Comparison of ENCODE assay signal across 1 cellular context in the genomic region with DNA sequence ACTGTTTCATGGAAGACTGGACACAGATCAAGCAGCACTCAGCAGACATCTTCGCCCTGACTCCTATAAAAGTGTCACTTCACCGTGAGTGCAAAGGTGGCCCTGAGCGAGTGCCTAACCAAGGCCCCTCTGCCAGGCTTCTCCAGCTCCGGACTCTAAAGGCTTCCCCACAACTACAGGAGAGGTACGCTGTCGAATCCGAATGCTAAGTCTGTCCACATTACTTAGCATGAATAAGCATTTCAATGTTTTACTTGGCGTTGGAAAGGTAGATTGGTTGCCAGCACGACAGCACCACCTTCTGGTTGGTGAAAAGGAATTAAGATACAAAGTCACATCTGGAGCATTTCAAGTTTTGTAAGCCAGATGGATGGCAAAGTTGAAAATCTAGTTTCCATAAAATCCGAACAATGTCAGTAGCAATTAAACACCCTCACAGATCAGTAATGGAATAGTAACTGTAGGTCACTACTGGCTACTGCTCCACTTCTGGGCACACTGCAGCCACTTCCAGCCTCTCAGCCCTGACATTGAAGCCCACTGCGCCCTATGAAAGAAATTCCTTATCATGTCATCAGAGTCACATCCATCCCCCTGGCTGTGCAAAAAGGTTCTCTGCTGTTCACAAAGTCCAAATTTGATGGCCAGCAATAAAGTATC.
TF ChIP-seq lines count a peak whose summit lies in the region.

No MANE protein-coding gene starts in this region.

TF ChIP-seq in HepG2, 621 proteins besides CTCF, POLR2A, EP300 and RAD21 (continued from another document and continues in another):
- TF ChIP-seq GLMP (CRISPR knock-in tag; IDR thresholded peaks at IDR 0.05; ENCODE audit: borderline replicate concordance) (no peak), NR2F2 (IDR thresholded peaks at IDR 0.05; ENCODE audit: borderline replicate concordance, low read depth) (peak; percentile 42; the same call in 1 of the 2 replicates), THAP9 (CRISPR knock-in tag; IDR thresholded peaks at IDR 0.05; ENCODE audit: borderline replicate concordance) (0 out of 2 replicates have a peak, but pooled peaks have one; percentile 34), PRMT3 (CRISPR knock-in tag; IDR thresholded peaks at IDR 0.05; ENCODE audit: borderline replicate concordance, low read depth) (no peak), SMAD3 (CRISPR knock-in tag; IDR thresholded peaks at IDR 0.05) (peak; percentile 92), YEATS4 (CRISPR knock-in tag; IDR thresholded peaks at IDR 0.05; ENCODE audit: borderline replicate concordance) (peak; percentile 40; the same call in 1 of the 2 replicates), RBM39 (IDR thresholded peaks at IDR 0.05; ENCODE audit: low read depth, low read length, poor library complexity, severe bottlenecking) (no peak), ZNF331 (CRISPR knock-in tag; IDR thresholded peaks at IDR 0.05) (peak; percentile 63; the same call in 1 of the 2 replicates), NKX3-1 (CRISPR knock-in tag; IDR thresholded peaks at IDR 0.05) (peak; percentile 58; the same call in 1 of the 2 replicates), EHMT2 (IDR thresholded peaks at IDR 0.05; ENCODE audit: borderline replicate concordance, low read depth, low read length) (no peak), ZBTB37 (CRISPR knock-in tag; IDR thresholded peaks at IDR 0.05) (no peak), IKZF5 (CRISPR knock-in tag; IDR thresholded peaks at IDR 0.05) (peak; percentile 57; the same call in 1 of the 2 replicates), TSC22D2 (CRISPR knock-in tag; IDR thresholded peaks at IDR 0.05; ENCODE audit: borderline replicate concordance) (peak; percentile 88; the same call in 1 of the 2 replicates), FOXK1 (CRISPR knock-in tag; IDR thresholded peaks at IDR 0.05; ENCODE audit: borderline replicate concordance, low read depth) (peak; percentile 60; the same call in 1 of the 2 replicates), ZNF263 (CRISPR knock-in tag; IDR thresholded peaks at IDR 0.05) (peak; percentile 58), ZNF224 (CRISPR knock-in tag; IDR thresholded peaks at IDR 0.05) (0 out of 2 replicates have a peak, but pooled peaks have one; percentile 69), MYNN (CRISPR knock-in tag; IDR thresholded peaks at IDR 0.05; ENCODE audit: low read depth) (peak; percentile 92), ARID4A (CRISPR knock-in tag; IDR thresholded peaks at IDR 0.05; ENCODE audit: borderline replicate concordance) (peak; percentile 64; the same call in 1 of the 2 replicates), ERF (CRISPR knock-in tag; IDR thresholded peaks at IDR 0.05) (peak; percentile 89; the same call in 1 of the 2 replicates), KLF9 (CRISPR knock-in tag; IDR thresholded peaks at IDR 0.05; ENCODE audit: low read depth) (peak; percentile 70; the same call in 1 of the 2 replicates), THAP7 (CRISPR knock-in tag; IDR thresholded peaks at IDR 0.05) (0 out of 2 replicates have a peak, but pooled peaks have one; percentile 40), MZF1 (CRISPR knock-in tag; IDR thresholded peaks at IDR 0.05; ENCODE audit: borderline replicate concordance) (no peak), HOXA3 (CRISPR knock-in tag; IDR thresholded peaks at IDR 0.05) (peak; percentile 52; the same call in 1 of the 2 replicates), CHD4 (IDR thresholded peaks at IDR 0.05; ENCODE audit: borderline replicate concordance, low read length) (peak; percentile 27; the same call in 1 of the 2 replicates), ZBTB7A (CRISPR knock-in tag; IDR thresholded peaks at IDR 0.05) (no peak), FOSL2 (CRISPR knock-in tag; IDR thresholded peaks at IDR 0.05) (peak; percentile 73)
- TF ChIP-seq, protein P1, sequence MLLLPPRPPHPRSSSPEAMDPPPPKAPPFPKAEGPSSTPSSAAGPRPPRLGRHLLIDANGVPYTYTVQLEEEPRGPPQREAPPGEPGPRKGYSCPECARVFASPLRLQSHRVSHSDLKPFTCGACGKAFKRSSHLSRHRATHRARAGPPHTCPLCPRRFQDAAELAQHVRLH (CRISPR knock-in tag; IDR thresholded peaks at IDR 0.05; ENCODE audit: borderline replicate concordance, low read depth) = peak; percentile 87; the same call in 1 of the 2 replicates
- TF ChIP-seq, protein P2, sequence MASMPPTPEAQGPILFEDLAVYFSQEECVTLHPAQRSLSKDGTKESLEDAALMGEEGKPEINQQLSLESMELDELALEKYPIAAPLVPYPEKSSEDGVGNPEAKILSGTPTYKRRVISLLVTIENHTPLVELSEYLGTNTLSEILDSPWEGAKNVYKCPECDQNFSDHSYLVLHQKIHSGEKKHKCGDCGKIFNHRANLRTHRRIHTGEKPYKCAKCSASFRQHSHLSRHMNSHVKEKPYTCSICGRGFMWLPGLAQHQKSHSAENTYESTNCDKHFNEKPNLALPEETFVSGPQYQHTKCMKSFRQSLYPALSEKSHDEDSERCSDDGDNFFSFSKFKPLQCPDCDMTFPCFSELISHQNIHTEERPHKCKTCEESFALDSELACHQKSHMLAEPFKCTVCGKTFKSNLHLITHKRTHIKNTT (CRISPR knock-in tag; IDR thresholded peaks at IDR 0.05) = no peak
- TF ChIP-seq, protein P3, sequence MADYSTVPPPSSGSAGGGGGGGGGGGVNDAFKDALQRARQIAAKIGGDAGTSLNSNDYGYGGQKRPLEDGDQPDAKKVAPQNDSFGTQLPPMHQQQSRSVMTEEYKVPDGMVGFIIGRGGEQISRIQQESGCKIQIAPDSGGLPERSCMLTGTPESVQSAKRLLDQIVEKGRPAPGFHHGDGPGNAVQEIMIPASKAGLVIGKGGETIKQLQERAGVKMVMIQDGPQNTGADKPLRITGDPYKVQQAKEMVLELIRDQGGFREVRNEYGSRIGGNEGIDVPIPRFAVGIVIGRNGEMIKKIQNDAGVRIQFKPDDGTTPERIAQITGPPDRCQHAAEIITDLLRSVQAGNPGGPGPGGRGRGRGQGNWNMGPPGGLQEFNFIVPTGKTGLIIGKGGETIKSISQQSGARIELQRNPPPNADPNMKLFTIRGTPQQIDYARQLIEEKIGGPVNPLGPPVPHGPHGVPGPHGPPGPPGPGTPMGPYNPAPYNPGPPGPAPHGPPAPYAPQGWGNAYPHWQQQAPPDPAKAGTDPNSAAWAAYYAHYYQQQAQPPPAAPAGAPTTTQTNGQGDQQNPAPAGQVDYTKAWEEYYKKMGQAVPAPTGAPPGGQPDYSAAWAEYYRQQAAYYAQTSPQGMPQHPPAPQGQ (CRISPR knock-in tag; IDR thresholded peaks at IDR 0.05; ENCODE audit: borderline replicate concordance) = no peak
